In the genomic region with DNA sequence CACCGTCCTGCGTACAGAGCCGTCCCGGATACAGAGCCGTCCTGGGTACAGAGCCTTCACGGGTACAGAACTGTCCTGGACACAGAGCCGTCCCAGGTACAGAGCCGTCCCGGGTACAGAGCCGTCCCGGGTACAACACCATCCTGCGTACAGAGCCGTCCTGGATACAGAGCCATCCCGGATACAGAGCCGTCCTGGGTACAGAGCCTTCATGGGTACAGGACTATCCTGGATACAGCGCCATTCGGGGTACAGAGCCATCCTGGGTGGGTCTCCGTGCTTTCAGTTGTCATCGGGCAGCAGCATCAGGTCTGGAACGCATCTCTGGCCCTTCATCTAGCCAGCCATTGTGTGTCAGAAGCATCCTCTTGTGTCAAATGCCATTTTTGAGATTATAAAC, we compare ENCODE assay signal across 17 cellular contexts.
DNase-seq lines count a peak whose midpoint lies in the region; ATAC-seq and TF ChIP-seq lines count a peak whose summit lies in the region.
"Had no signal": no experiment of that assay in that cellular context is flagged by ENCODE, and none has a peak within 500 bp of the region (broad histone marks: within the 10 kb centered on the region; RNA-seq: fewer than 3 reads in every experiment).

No MANE protein-coding gene starts in this region.

- H3K18ac ChIP-seq in neuronal stem cell (ENCODE audit: low read length), result no peak overlapping the region

- H3K9ac ChIP-seq in neuronal stem cell (ENCODE audit: low read depth, low read length, poor library complexity), result no peak overlapping the region

- peak overlapping the region; percentile 46 for H2BK15ac ChIP-seq in neuronal stem cell (ENCODE audit: low read length)

- H3K4ac ChIP-seq in neuronal stem cell (ENCODE audit: low read length), result no peak overlapping the region

- H4K8ac ChIP-seq in neuronal stem cell (ENCODE audit: low read depth, low read length), result no peak overlapping the region

- H2AK5ac ChIP-seq in neuronal stem cell (ENCODE audit: low read depth, low read length), result no peak overlapping the region

- H3K4me1 ChIP-seq in neuronal stem cell (ENCODE audit: control insufficient read depth in 2 of 2, insufficient read depth in 1 of 2, low read depth in 1 of 2, low read length in 2 of 2) (peaks cover 13 to 14% of the 10 kb centered on the region in 2 donors), upper lobe of right lung (no peaks in the 10 kb centered on the region)

- intact Hi-C loops in upper lobe of right lung (cut with DNase I), result no loop called here

- WGBS in neuronal stem cell (ENCODE audit: extremely low coverage in 2 of 2, insufficient read length in 2 of 2, insufficient replicate concordance in 1 of 2), 2 donors, result no CpG with 5 or more reads among the region's 20 CpGs

- peaks cover 2% of the 10 kb centered on the region for H3K79me1 ChIP-seq in neuronal stem cell (ENCODE audit: low read depth, low read length)

- H3K36me3 ChIP-seq in neuronal stem cell (replicated peaks in 1 of 2; ENCODE audit: control insufficient read depth in 2 of 2, insufficient read depth in 2 of 2, low read length in 2 of 2) (no peaks in the 10 kb centered on the region), upper lobe of right lung (no peaks in the 10 kb centered on the region)

- ATAC-seq in upper lobe of right lung (peak; percentile 39), HG03175 (IDR thresholded peaks at IDR 0.05; ENCODE audit: unreplicated experiment) (no peak)
- ATAC-seq: CD8-positive, alpha-beta T cell; HepG2 had no signal

- no peak for TF ChIP-seq CTCF in upper lobe of right lung (IDR thresholded peaks at IDR 0.05)

- H2BK120ac ChIP-seq in neuronal stem cell (ENCODE audit: low read depth, low read length), result no peak overlapping the region

- H3K27me3 ChIP-seq in neuronal stem cell (ENCODE audit: control insufficient read depth in 3 of 3, insufficient read depth in 3 of 3, low read depth in 1 of 3, low read length in 3 of 3) (no peaks in the 10 kb centered on the region), upper lobe of right lung (peaks cover 17% of the 10 kb centered on the region)

- no peak overlapping the region for H3K14ac ChIP-seq in neuronal stem cell (ENCODE audit: low read length)

- no peak overlapping the region for H4K91ac ChIP-seq in neuronal stem cell (ENCODE audit: low read depth, low read length, poor library complexity)

- H2AFZ ChIP-seq in neuronal stem cell (ENCODE audit: low read length), result no peak overlapping the region
- H2AFZ ChIP-seq: GM23338 had no signal

- H3K4me3 ChIP-seq in neuronal stem cell (ENCODE audit: low read length in 2 of 2), result no peak overlapping the region
- no peak overlapping the region for H3K4me3 ChIP-seq in upper lobe of right lung

- H3K27ac ChIP-seq in neuronal stem cell (replicated peaks; ENCODE audit: low read length) (no peak overlapping the region), upper lobe of right lung (no peak overlapping the region)
- H3K27ac ChIP-seq: 22Rv1 had no signal

- no peak overlapping the region for H3K23ac ChIP-seq in neuronal stem cell (ENCODE audit: low read depth, low read length, poor library complexity)

- H3K4me2 ChIP-seq in neuronal stem cell (ENCODE audit: insufficient read depth, low read length, poor library complexity, severe bottlenecking), result no peak overlapping the region

- H3K9me3 ChIP-seq in neuronal stem cell (replicated peaks in 1 of 2; ENCODE audit: control insufficient read depth in 2 of 2, insufficient read depth in 1 of 2, low read depth in 1 of 2, low read length in 2 of 2) (peaks cover 9 to 24% of the 10 kb centered on the region in 2 donors), upper lobe of right lung (no peaks in the 10 kb centered on the region)

- peak; percentile 42 for DNase-seq in activated CD8-positive, alpha-beta memory T cell treated with anti-CD3 and anti-CD28 coated beads for 24 hours
- no peak for DNase-seq in activated CD8-positive, alpha-beta memory T cell treated with anti-CD3 and anti-CD28 coated beads, Interleukin-2, amount 50 U/mL, for 48 hours
- DNase-seq in ecto neural progenitor cell (ENCODE audit: low spot score) (peak; percentile 40), neuronal stem cell (ENCODE audit: low spot score) (no peak), upper lobe of right lung (no peak), NCI-H2171 (lab: John Stamatoyannopoulos, UW) (no peak), SHP77 treated with DMSO at 0.1 percent for 48 hours (lab: John Stamatoyannopoulos, UW) (no peak)
- DNase-seq: CD8-positive, alpha-beta T cell; COR-L47; DMS153; DMS79 treated with DMSO at 0.1 percent for 48 hours; EL; H9 had no signal

- peak overlapping the region; percentile 66 for H2BK5ac ChIP-seq in neuronal stem cell (ENCODE audit: low read length)

- no peak overlapping the region for H2BK12ac ChIP-seq in neuronal stem cell (ENCODE audit: low read length)

Comparison
In these comparisons a context has a peak if more than half of its experiments do, and no peak if none do; other contexts are left out.
1. DNase-seq: peak in activated CD8-positive, alpha-beta memory T cell treated with anti-CD3 and anti-CD28 coated beads for 24 hours (single experiment) and ecto neural progenitor cell (single experiment); none in activated CD8-positive, alpha-beta memory T cell treated with anti-CD3 and anti-CD28 coated beads, Interleukin-2, amount 50 U/mL, for 48 hours (single experiment), neuronal stem cell (single experiment), upper lobe of right lung (single experiment), NCI-H2171 (single experiment) and SHP77 treated with DMSO at 0.1 percent for 48 hours (single experiment).